Comparison of ENCODE assay signal across 1 cellular context in the genomic region with DNA sequence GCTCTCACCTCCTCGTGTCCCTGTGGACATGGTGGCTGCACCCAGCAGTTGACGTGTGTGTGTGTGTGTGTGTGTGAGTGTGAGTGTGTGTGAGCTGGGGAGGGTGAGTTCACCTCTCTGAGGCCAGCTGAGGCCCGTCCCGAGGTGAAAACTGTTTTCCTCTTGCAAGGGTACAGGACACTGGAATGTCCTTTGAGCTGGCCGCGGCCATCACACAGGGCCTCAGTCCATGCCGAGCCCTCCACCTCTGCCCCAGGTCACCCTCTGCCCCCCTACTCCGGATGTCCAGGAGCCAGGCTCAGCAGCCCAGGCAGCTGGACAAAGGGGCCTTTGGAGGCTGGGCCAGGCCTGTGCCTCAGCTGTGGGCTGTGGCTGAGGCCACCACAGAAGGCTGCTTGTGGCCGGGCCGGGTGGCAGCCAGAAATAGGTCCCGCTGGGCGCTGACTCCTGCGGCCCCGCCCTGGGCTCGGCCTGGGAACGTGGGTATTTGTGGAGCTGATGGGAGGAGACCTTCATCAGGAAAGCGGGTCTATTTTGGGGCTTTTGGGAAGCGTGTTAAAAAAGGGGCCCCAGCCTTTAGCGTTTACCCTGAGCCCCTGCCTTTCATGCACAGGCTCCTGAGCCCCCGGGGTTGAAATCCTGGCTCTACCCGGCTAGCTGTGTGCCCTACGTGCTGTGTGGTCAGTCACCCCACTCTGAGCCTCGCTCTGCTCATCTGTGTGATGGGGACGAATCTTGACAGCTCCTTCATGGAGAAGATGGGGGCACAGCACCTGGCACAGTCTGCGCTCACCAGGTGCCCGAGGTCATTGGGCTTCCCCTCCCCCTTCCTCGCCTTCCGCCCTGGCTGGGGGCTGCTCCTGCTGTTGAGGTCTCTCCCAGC.
TF ChIP-seq lines count a peak whose summit lies in the region.

No MANE protein-coding gene starts in this region.

TF ChIP-seq in HepG2, 621 proteins besides CTCF, POLR2A, EP300 and RAD21 (continued from another document and continues in another):
- TF ChIP-seq, protein P1, sequence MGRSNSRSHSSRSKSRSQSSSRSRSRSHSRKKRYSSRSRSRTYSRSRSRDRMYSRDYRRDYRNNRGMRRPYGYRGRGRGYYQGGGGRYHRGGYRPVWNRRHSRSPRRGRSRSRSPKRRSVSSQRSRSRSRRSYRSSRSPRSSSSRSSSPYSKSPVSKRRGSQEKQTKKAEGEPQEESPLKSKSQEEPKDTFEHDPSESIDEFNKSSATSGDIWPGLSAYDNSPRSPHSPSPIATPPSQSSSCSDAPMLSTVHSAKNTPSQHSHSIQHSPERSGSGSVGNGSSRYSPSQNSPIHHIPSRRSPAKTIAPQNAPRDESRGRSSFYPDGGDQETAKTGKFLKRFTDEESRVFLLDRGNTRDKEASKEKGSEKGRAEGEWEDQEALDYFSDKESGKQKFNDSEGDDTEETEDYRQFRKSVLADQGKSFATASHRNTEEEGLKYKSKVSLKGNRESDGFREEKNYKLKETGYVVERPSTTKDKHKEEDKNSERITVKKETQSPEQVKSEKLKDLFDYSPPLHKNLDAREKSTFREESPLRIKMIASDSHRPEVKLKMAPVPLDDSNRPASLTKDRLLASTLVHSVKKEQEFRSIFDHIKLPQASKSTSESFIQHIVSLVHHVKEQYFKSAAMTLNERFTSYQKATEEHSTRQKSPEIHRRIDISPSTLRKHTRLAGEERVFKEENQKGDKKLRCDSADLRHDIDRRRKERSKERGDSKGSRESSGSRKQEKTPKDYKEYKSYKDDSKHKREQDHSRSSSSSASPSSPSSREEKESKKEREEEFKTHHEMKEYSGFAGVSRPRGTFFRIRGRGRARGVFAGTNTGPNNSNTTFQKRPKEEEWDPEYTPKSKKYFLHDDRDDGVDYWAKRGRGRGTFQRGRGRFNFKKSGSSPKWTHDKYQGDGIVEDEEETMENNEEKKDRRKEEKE (IDR thresholded peaks at IDR 0.05), result no peak
- TF ChIP-seq MBNL3 (CRISPR knock-in tag; conservative IDR thresholded peaks at IDR 0.05), result no peak
- TF ChIP-seq, protein P2, sequence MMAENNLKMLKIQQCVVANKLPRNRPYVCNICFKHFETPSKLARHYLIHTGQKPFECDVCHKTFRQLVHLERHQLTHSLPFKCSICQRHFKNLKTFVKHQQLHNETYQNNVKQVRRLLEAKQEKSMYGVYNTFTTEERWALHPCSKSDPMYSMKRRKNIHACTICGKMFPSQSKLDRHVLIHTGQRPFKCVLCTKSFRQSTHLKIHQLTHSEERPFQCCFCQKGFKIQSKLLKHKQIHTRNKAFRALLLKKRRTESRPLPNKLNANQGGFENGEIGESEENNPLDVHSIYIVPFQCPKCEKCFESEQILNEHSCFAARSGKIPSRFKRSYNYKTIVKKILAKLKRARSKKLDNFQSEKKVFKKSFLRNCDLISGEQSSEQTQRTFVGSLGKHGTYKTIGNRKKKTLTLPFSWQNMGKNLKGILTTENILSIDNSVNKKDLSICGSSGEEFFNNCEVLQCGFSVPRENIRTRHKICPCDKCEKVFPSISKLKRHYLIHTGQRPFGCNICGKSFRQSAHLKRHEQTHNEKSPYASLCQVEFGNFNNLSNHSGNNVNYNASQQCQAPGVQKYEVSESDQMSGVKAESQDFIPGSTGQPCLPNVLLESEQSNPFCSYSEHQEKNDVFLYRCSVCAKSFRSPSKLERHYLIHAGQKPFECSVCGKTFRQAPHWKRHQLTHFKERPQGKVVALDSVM (CRISPR knock-in tag; IDR thresholded peaks at IDR 0.05), result peak; percentile 86
- TF ChIP-seq, protein P3, sequence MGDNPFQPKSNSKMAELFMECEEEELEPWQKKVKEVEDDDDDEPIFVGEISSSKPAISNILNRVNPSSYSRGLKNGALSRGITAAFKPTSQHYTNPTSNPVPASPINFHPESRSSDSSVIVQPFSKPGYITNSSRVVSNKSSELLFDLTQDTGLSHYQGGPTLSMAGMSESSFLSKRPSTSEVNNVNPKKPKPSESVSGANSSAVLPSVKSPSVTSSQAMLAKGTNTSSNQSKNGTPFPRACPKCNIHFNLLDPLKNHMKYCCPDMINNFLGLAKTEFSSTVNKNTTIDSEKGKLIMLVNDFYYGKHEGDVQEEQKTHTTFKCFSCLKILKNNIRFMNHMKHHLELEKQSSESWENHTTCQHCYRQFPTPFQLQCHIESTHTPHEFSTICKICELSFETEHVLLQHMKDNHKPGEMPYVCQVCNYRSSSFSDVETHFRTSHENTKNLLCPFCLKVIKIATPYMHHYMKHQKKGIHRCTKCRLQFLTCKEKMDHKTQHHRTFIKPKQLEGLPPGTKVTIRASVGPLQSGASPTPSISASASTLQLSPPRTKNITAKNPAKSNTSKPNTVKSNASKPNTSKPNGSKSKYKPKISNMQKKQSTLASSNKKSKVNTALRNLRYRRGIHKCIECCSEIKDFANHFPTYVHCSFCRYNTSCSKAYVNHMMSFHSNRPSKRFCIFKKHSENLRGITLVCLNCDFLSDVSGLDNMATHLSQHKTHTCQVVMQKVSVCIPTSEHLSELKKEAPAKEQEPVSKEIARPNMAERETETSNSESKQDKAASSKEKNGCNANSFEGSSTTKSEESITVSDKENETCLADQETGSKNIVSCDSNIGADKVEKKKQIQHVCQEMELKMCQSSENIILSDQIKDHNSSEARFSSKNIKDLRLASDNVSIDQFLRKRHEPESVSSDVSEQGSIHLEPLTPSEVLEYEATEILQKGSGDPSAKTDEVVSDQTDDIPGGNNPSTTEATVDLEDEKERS (CRISPR knock-in tag; IDR thresholded peaks at IDR 0.05), result peak; percentile 79
- peak; percentile 44; the same call in 1 of the 2 replicates for TF ChIP-seq KDM1A (CRISPR knock-in tag; IDR thresholded peaks at IDR 0.05)
- peak; percentile 79; the same call in 1 of the 2 replicates for TF ChIP-seq ZNF331 (CRISPR knock-in tag; IDR thresholded peaks at IDR 0.05)
- TF ChIP-seq ZBTB21 (CRISPR knock-in tag; IDR thresholded peaks at IDR 0.05), result no peak
- no peak for TF ChIP-seq KDM4B (CRISPR knock-in tag; IDR thresholded peaks at IDR 0.05)
- TF ChIP-seq ZNF503 (CRISPR knock-in tag; IDR thresholded peaks at IDR 0.05), result peak; percentile 36; the same call in 1 of the 2 replicates
- TF ChIP-seq YEATS2 (CRISPR knock-in tag; IDR thresholded peaks at IDR 0.05; ENCODE audit: borderline replicate concordance), result no peak
- TF ChIP-seq FOXA3 (CRISPR knock-in tag; IDR thresholded peaks at IDR 0.05), result peak; percentile 28; the same call in 1 of the 2 replicates
- no peak for TF ChIP-seq ZNF619 (CRISPR knock-in tag; IDR thresholded peaks at IDR 0.05)
- no peak for TF ChIP-seq ARHGAP35 (CRISPR knock-in tag; IDR thresholded peaks at IDR 0.05; ENCODE audit: borderline replicate concordance)
- 0 out of 2 replicates have a peak, but pooled peaks have one; percentile 39 for TF ChIP-seq RBFOX2 (IDR thresholded peaks at IDR 0.05; ENCODE audit: low read depth, low read length)
- TF ChIP-seq FOXM1 (CRISPR knock-in tag; IDR thresholded peaks at IDR 0.05), result no peak
- no peak for TF ChIP-seq RORA (CRISPR knock-in tag; IDR thresholded peaks at IDR 0.05)
- TF ChIP-seq, protein P4, sequence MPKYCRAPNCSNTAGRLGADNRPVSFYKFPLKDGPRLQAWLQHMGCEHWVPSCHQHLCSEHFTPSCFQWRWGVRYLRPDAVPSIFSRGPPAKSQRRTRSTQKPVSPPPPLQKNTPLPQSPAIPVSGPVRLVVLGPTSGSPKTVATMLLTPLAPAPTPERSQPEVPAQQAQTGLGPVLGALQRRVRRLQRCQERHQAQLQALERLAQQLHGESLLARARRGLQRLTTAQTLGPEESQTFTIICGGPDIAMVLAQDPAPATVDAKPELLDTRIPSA (CRISPR knock-in tag; IDR thresholded peaks at IDR 0.05; ENCODE audit: borderline replicate concordance), result no peak
- TF ChIP-seq ZC3H13 (CRISPR knock-in tag; IDR thresholded peaks at IDR 0.05), result no peak
- no peak for TF ChIP-seq ZNF513 (CRISPR knock-in tag; conservative IDR thresholded peaks at IDR 0.05)
- TF ChIP-seq, protein P5, sequence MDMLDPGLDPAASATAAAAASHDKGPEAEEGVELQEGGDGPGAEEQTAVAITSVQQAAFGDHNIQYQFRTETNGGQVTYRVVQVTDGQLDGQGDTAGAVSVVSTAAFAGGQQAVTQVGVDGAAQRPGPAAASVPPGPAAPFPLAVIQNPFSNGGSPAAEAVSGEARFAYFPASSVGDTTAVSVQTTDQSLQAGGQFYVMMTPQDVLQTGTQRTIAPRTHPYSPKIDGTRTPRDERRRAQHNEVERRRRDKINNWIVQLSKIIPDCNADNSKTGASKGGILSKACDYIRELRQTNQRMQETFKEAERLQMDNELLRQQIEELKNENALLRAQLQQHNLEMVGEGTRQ (IDR thresholded peaks at IDR 0.05; ENCODE audit: low read depth, low read length), result no peak
- TF ChIP-seq, protein P5 (CRISPR knock-in tag; IDR thresholded peaks at IDR 0.05; ENCODE audit: borderline replicate concordance), result no peak
- no peak for TF ChIP-seq TGIF2 (CRISPR knock-in tag; IDR thresholded peaks at IDR 0.05)
- peak in 1 of 2 experiments; percentile 34; a peak in 1 of 4 replicates for TF ChIP-seq NR2F1 (CRISPR knock-in tag; IDR thresholded peaks at IDR 0.05)
- no peak for TF ChIP-seq SMARCE1 (IDR thresholded peaks at IDR 0.05; ENCODE audit: borderline replicate concordance)
- peak; percentile 93 for TF ChIP-seq TEAD3 (CRISPR knock-in tag; optimal IDR thresholded peaks at IDR 0.05; ENCODE audit: borderline replicate concordance)
- peak; percentile 40; the same call in 1 of the 2 replicates for TF ChIP-seq NCOA2 (CRISPR knock-in tag; IDR thresholded peaks at IDR 0.05)
- TF ChIP-seq SATB2 (CRISPR knock-in tag; IDR thresholded peaks at IDR 0.05), result no peak
- TF ChIP-seq, protein P6, sequence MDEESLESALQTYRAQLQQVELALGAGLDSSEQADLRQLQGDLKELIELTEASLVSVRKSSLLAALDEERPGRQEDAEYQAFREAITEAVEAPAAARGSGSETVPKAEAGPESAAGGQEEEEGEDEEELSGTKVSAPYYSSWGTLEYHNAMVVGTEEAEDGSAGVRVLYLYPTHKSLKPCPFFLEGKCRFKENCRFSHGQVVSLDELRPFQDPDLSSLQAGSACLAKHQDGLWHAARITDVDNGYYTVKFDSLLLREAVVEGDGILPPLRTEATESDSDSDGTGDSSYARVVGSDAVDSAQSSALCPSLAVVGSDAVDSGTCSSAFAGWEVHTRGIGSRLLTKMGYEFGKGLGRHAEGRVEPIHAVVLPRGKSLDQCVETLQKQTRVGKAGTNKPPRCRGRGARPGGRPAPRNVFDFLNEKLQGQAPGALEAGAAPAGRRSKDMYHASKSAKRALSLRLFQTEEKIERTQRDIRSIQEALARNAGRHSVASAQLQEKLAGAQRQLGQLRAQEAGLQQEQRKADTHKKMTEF (CRISPR knock-in tag; IDR thresholded peaks at IDR 0.05), result peak; percentile 62; the same call in 1 of the 2 replicates
- no peak for TF ChIP-seq DNMT1 (CRISPR knock-in tag; IDR thresholded peaks at IDR 0.05)
- TF ChIP-seq BRF2 (CRISPR knock-in tag; IDR thresholded peaks at IDR 0.05), result no peak
- no peak for TF ChIP-seq GATA4 (IDR thresholded peaks at IDR 0.05; ENCODE audit: borderline replicate concordance, low read depth)
- 0 out of 2 replicates have a peak, but pooled peaks have one; percentile 15 for TF ChIP-seq REPIN1 (CRISPR knock-in tag; IDR thresholded peaks at IDR 0.05; ENCODE audit: borderline replicate concordance, low read depth)
- TF ChIP-seq ATAD3A (CRISPR knock-in tag; IDR thresholded peaks at IDR 0.05), result no peak
- no peak for TF ChIP-seq MATR3 (CRISPR knock-in tag; IDR thresholded peaks at IDR 0.05)
- no peak for TF ChIP-seq SP2 (CRISPR knock-in tag; IDR thresholded peaks at IDR 0.05)
